ENCODE assay signal across 8 cellular contexts in genomic region chr5:181052928-181053759, GRCh38. TPM values are rescaled to one million over a fixed set of nuclear protein-coding genes. Genes with fewer than 3 reads are reported as not detected.
A peak's percentile ranks its signal among the peaks of the same experiment; 100 is the strongest.
DNase-seq lines count a peak whose midpoint lies in the region; ATAC-seq and TF ChIP-seq lines count a peak whose summit lies in the region.

No MANE protein-coding gene starts in this region.

- peak overlapping the region; percentile 82 for H3K27ac ChIP-seq in BLaER1
- no peak overlapping the region for H3K27ac ChIP-seq in HL-60 (replicated peaks)
- no peak overlapping the region for H3K27ac ChIP-seq in suprapubic skin

- no peaks in the 10 kb centered on the region for H3K9me3 ChIP-seq in BLaER1
- no peaks in the 10 kb centered on the region for H3K9me3 ChIP-seq in suprapubic skin

- DNase-seq in HL-60 (ENCODE audit: low read depth in 1 of 2, low spot score in 1 of 2), result no peak
- DNase-seq in astrocyte of the hippocampus (ENCODE audit: low read depth, low spot score), result peak; percentile 23
- no peak for DNase-seq in kidney epithelial cell (ENCODE audit: low read depth)
- DNase-seq in suprapubic skin (ENCODE audit: low spot score in 2 of 2), result no peak
- DNase-seq in AG08395 (ENCODE audit: low spot score), result no peak
- DNase-seq in NCI-H1436 treated with DMSO at 0.1 percent for 48 hours (lab: John Stamatoyannopoulos, UW), result no peak

- ATAC-seq in GM19023 (IDR thresholded peaks at IDR 0.05; ENCODE audit: unreplicated experiment), result no peak

- peak overlapping the region; percentile 82 for H3K9ac ChIP-seq in BLaER1

- H3K36me3 ChIP-seq in BLaER1, result 0 out of 2 replicates have a peak, but pooled peaks cover 5% of the 10 kb centered on the region
- no peaks in the 10 kb centered on the region for H3K36me3 ChIP-seq in kidney epithelial cell (ENCODE audit: control insufficient read depth, insufficient read depth, low read length)
- H3K36me3 ChIP-seq in suprapubic skin, result no peaks in the 10 kb centered on the region

- peaks cover 8% of the 10 kb centered on the region; the same call in 1 of the 2 replicates for H4K20me1 ChIP-seq in BLaER1

- H3K4me1 ChIP-seq in BLaER1 (peaks cover 66% of the 10 kb centered on the region), suprapubic skin (peaks cover 25% of the 10 kb centered on the region)

- peak overlapping the region; percentile 87 for H3K4me3 ChIP-seq in BLaER1
- peak overlapping the region; percentile 28 for H3K4me3 ChIP-seq in HL-60 (replicated peaks; ENCODE audit: insufficient read depth, low read length)
- H3K4me3 ChIP-seq in kidney epithelial cell (ENCODE audit: low read depth, low read length), result peak overlapping the region; percentile 43
- H3K4me3 ChIP-seq in suprapubic skin, result peak overlapping the region; percentile 59

- TF ChIP-seq CTCF in HL-60 (IDR thresholded peaks at IDR 0.05; ENCODE audit: insufficient read depth, low read length) (no peak), kidney epithelial cell (IDR thresholded peaks at IDR 0.05; ENCODE audit: insufficient read depth, low read length, poor library complexity, severe bottlenecking) (no peak), suprapubic skin (IDR thresholded peaks at IDR 0.05) (no peak)

- TF ChIP-seq POLR2A in suprapubic skin (IDR thresholded peaks at IDR 0.05), result no peak

- under 1% methylated on average over 38 of the region's 111 CpGs for WGBS in suprapubic skin

- peak overlapping the region; percentile 90 for H3K4me2 ChIP-seq in BLaER1

- TF ChIP-seq EP300 in suprapubic skin (IDR thresholded peaks at IDR 0.05), result no peak

- no peaks in the 10 kb centered on the region for H3K27me3 ChIP-seq in BLaER1
- H3K27me3 ChIP-seq in HL-60 (ENCODE audit: insufficient read depth, poor library complexity, severe bottlenecking), result peaks cover 45% of the 10 kb centered on the region
- peaks cover 46% of the 10 kb centered on the region for H3K27me3 ChIP-seq in kidney epithelial cell (ENCODE audit: control insufficient read depth, insufficient read depth, low read length)
- peaks cover 90% of the 10 kb centered on the region for H3K27me3 ChIP-seq in suprapubic skin

RNA-seq across cellular contexts. Expression of gene BTNL9, which starts 13.1 kb away (rescaled TPM):
- 0.21 TPM in 1 of 2 replicates, not detected in the other for total RNA-seq in kidney epithelial cell
- total RNA-seq in suprapubic skin, result 10 to 100 TPM; 13.4 to 98.3 (median 27.7) TPM

Comparison
In these comparisons a context has a peak if more than half of its experiments do, and no peak if none do; other contexts are left out.
1. H3K4me3 ChIP-seq: peak in every context shown above with its lines; median percentile 87 in BLaER1; 59 in suprapubic skin; 43 in kidney epithelial cell; 28 in HL-60.
2. RNA of gene BTNL9, which starts 13.1 kb away (total RNA-seq): 13.4 to 98.3 TPM in suprapubic skin; 0.21 TPM in kidney epithelial cell; every median in the first group is over 10 times any median in the second.